ENCODE assay signal across 17 cellular contexts in the genomic region with DNA sequence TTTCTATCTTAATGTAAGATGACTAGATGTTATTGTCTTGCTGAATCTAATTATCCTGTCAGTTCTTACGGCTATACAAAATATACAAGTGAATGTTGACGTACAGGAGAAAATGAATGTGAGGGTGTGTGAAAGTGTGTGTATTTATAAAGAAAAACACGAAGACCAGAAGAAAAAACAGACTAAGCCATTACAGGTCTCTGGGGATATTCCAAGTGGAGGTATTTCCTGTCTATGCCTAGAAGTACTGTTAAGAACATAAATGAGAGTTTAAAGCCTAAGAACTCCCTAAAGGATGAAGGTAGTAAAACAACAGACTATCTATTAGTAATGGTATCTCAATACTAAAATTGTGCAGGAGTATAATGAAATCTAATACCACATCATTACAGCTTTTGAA. TPM values are rescaled to one million over a fixed set of nuclear protein-coding genes. Genes with fewer than 3 reads are reported as not detected.
A peak's percentile ranks its signal among the peaks of the same experiment; 100 is the strongest.
DNase-seq lines count a peak whose midpoint lies in the region; ATAC-seq and TF ChIP-seq lines count a peak whose summit lies in the region.
"Had no signal": no experiment of that assay in that cellular context is flagged by ENCODE, and none has a peak within 500 bp of the region (broad histone marks: within the 10 kb centered on the region; RNA-seq: fewer than 3 reads in every experiment).

No MANE protein-coding gene starts in this region.

- H3K4me1 Mint-ChIP-seq in GM23338 = peaks cover 13% of the 10 kb centered on the region

- no peaks in the 10 kb centered on the region for H3K27me3 Mint-ChIP-seq in GM23338 (ENCODE audit: insufficient read depth, low read depth, poor library complexity)

- H3K79me2 ChIP-seq in GM23338 (replicated peaks; ENCODE audit: insufficient read depth) = no peaks in the 10 kb centered on the region

- no peak overlapping the region for H3K4me2 ChIP-seq in GM23338

- no peak overlapping the region for H3K27ac Mint-ChIP-seq in GM23338
- H3K27ac Mint-ChIP-seq: CD8-positive, alpha-beta T cell; HFFc6 had no signal

- ATAC-seq in right lobe of liver (no peak), GM23338 (no peak)
- ATAC-seq: CD8-positive, alpha-beta T cell had no signal

- WGBS in right lobe of liver (ENCODE audit: insufficient coverage, low coverage, low lambda C conversion rate, missing lambda C conversion rate) = 78% methylated on average over 3 of the region's 3 CpGs

- no peaks in the 10 kb centered on the region for H3F3A ChIP-seq in GM23338 (replicated peaks; ENCODE audit: low read depth)

- H3K9me3 Mint-ChIP-seq in GM23338 = no peaks in the 10 kb centered on the region
- H3K9me3 Mint-ChIP-seq: CD14-positive monocyte; CD8-positive, alpha-beta T cell; HFFc6 had no signal

- H3K4me1 ChIP-seq in A673 (ENCODE audit: insufficient read depth, low read length, poor library complexity, severe bottlenecking) = peaks cover 13% of the 10 kb centered on the region
- H3K4me1 ChIP-seq in muscle layer of colon (ENCODE audit: insufficient read depth, low read length) = peaks cover 38% of the 10 kb centered on the region
- peaks cover 26% of the 10 kb centered on the region for H3K4me1 ChIP-seq in rectal smooth muscle tissue (ENCODE audit: control insufficient read depth, insufficient read depth, low read length)
- H3K4me1 ChIP-seq in right lobe of liver = no peaks in the 10 kb centered on the region
- H3K4me1 ChIP-seq in GM23338 (ENCODE audit: insufficient read depth) = peaks cover 4% of the 10 kb centered on the region
- H3K4me1 ChIP-seq: Caco-2 had no signal

- no TSS peak for BruUV-seq in A673 (replicated peaks; lab: Mats Ljungman, UMichigan)

- H3K27me3 ChIP-seq in A673 (replicated peaks; ENCODE audit: insufficient read depth, low read depth, low read length, poor library complexity) (no peaks in the 10 kb centered on the region), muscle layer of colon (ENCODE audit: control insufficient read depth in 1 of 2, insufficient read depth in 2 of 2, low read length in 2 of 2) (no peaks in the 10 kb centered on the region), rectal smooth muscle tissue (ENCODE audit: control insufficient read depth, insufficient read depth, low read length) (no peaks in the 10 kb centered on the region), right lobe of liver (no peaks in the 10 kb centered on the region), GM23338 (ENCODE audit: insufficient read depth) (no peaks in the 10 kb centered on the region)

- H3K27ac ChIP-seq in A673 (ENCODE audit: low read depth, low read length, poor library complexity, severe bottlenecking) (no peak overlapping the region), SK-N-MC (no peak overlapping the region; the same call in 1 of the 2 replicates), muscle layer of colon (ENCODE audit: low read depth, low read length) (peak overlapping the region; percentile 80), rectal smooth muscle tissue (ENCODE audit: low read depth, low read length) (peak overlapping the region; percentile 61), right lobe of liver (no peak overlapping the region), GM23338 (ENCODE audit: low read depth) (no peak overlapping the region)

- H3K4me3 ChIP-seq in A673 (ENCODE audit: low read depth, low read length, poor library complexity, severe bottlenecking) (no peak overlapping the region), SK-N-MC (no peak overlapping the region), muscle layer of colon (ENCODE audit: low read depth in 1 of 2, low read length in 2 of 2) (no peak overlapping the region), rectal smooth muscle tissue (ENCODE audit: low read length) (no peak overlapping the region), right lobe of liver (no peak overlapping the region), GM23338 (no peak overlapping the region)
- H3K4me3 ChIP-seq: HAP-1 had no signal

- peak; percentile 57 for DNase-seq in A673 (ENCODE audit: low spot score)
- peak; percentile 37 for DNase-seq in SK-N-MC (ENCODE audit: low read depth, low spot score)
- no peak for DNase-seq in stimulated activated CD4-positive, alpha-beta T cell treated with anti-CD3 and anti-CD28 coated beads, Interleukin-12 subunit alpha, Interleukin-12 subunit beta, amount 100 ng/mL, for 4 hours
- DNase-seq in right lobe of liver = no peak
- DNase-seq in NCI-H1436 (lab: John Stamatoyannopoulos, UW) = no peak
- DNase-seq in GM23338 (ENCODE audit: low spot score) = no peak
- DNase-seq: 8988T; ACHN; Caco-2; CD8-positive, alpha-beta T cell; DND-41; GDM1; HFFc6 had no signal

- intact Hi-C loops in A673 (cut with micrococcal nuclease; ENCODE audit: unreplicated experiment) (no loop called here), right lobe of liver (cut with DNase I) (no loop called here)

- H4K20me1 ChIP-seq in GM23338 (replicated peaks; ENCODE audit: insufficient read depth) = no peaks in the 10 kb centered on the region

- H2AFZ ChIP-seq in GM23338 = no peak overlapping the region

- no peaks in the 10 kb centered on the region for H3K9me2 ChIP-seq in GM23338 (ENCODE audit: insufficient read depth)

- no peak overlapping the region for H3K4me3 Mint-ChIP-seq in GM23338
- H3K4me3 Mint-ChIP-seq: CD14-positive monocyte; CD8-positive, alpha-beta T cell; HFFc6 had no signal

- H3K36me3 Mint-ChIP-seq in GM23338 (ENCODE audit: low read depth) = peaks cover 3% of the 10 kb centered on the region; the same call in 1 of the 3 replicates

- TF ChIP-seq POLR2A in right lobe of liver (IDR thresholded peaks at IDR 0.05) = no peak

- H3K9ac ChIP-seq in SK-N-MC (ENCODE audit: insufficient read length) = no peak overlapping the region
- no peak overlapping the region for H3K9ac ChIP-seq in muscle layer of colon (ENCODE audit: low read length)
- H3K9ac ChIP-seq in rectal smooth muscle tissue (ENCODE audit: low read length) = no peak overlapping the region

- H3K9me3 ChIP-seq in A673 (ENCODE audit: low read depth, low read length, poor library complexity, severe bottlenecking) = no peaks in the 10 kb centered on the region
- no peaks in the 10 kb centered on the region for H3K9me3 ChIP-seq in SK-N-MC (ENCODE audit: low read depth, low read length)
- no peaks in the 10 kb centered on the region for H3K9me3 ChIP-seq in muscle layer of colon (ENCODE audit: low read length)
- H3K9me3 ChIP-seq in right lobe of liver = no peaks in the 10 kb centered on the region
- H3K9me3 ChIP-seq: Caco-2, HAP-1 had no signal

- H3K36me3 ChIP-seq in A673 (ENCODE audit: insufficient read depth, low read length, poor library complexity, severe bottlenecking) = peaks cover 4% of the 10 kb centered on the region
- peaks cover 11% of the 10 kb centered on the region for H3K36me3 ChIP-seq in SK-N-MC (ENCODE audit: insufficient read depth, low read length)
- peaks cover 28% of the 10 kb centered on the region for H3K36me3 ChIP-seq in muscle layer of colon (ENCODE audit: insufficient read depth, low read length)
- peaks cover 9% of the 10 kb centered on the region for H3K36me3 ChIP-seq in rectal smooth muscle tissue (ENCODE audit: control insufficient read depth, insufficient read depth, low read length)
- no peaks in the 10 kb centered on the region for H3K36me3 ChIP-seq in right lobe of liver
- H3K36me3 ChIP-seq in GM23338 (ENCODE audit: insufficient read depth) = no peaks in the 10 kb centered on the region
- H3K36me3 ChIP-seq: HAP-1 had no signal

- TF ChIP-seq CTCF in A673 (conservative IDR thresholded peaks at IDR 0.05; ENCODE audit: low read depth, low read length) (no peak), right lobe of liver (IDR thresholded peaks at IDR 0.05) (no peak), GM23338 (conservative IDR thresholded peaks at IDR 0.05; ENCODE audit: low read depth in 2 of 2) (no peak)

- POLR2A ChIA-PET in A673 (lab: Charles Lee; ENCODE audit: low non-redundant PET) = interaction anchor here (0.7 kb wide), 1 partner anchor 281 kb away, joined by 3 read pairs; no protein-coding TSS in a partner anchor

- CTCF ChIA-PET in A673 (lab: Charles Lee) = no interaction called here

TF ChIP-seq in GM23338, 12 proteins besides CTCF, POLR2A, EP300 and RAD21 (continues in another document):
- TF ChIP-seq POLR2AphosphoS5 (IDR thresholded peaks at IDR 0.05; ENCODE audit: low read depth) = no peak
- TF ChIP-seq, protein P1, sequence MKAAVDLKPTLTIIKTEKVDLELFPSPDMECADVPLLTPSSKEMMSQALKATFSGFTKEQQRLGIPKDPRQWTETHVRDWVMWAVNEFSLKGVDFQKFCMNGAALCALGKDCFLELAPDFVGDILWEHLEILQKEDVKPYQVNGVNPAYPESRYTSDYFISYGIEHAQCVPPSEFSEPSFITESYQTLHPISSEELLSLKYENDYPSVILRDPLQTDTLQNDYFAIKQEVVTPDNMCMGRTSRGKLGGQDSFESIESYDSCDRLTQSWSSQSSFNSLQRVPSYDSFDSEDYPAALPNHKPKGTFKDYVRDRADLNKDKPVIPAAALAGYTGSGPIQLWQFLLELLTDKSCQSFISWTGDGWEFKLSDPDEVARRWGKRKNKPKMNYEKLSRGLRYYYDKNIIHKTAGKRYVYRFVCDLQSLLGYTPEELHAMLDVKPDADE (IDR thresholded peaks at IDR 0.05) = no peak
- no peak for TF ChIP-seq ZNF114 (CRISPR knock-in tag; IDR thresholded peaks at IDR 0.05)
- TF ChIP-seq EZH2phosphoT487 (IDR thresholded peaks at IDR 0.05; ENCODE audit: unreplicated experiment) = no peak
- no peak for TF ChIP-seq ZNF331 (CRISPR knock-in tag; IDR thresholded peaks at IDR 0.05; ENCODE audit: low read depth)

RNA-seq across cellular contexts. Expression of a gene that starts 7.6 kb away (rescaled TPM):
- total RNA-seq in A673 (2021) = 16.5 and 18.6 TPM in 2 replicates
- total RNA-seq in right lobe of liver = 1 to 10 TPM; 2.9 to 6.6 (median 4.1) TPM
- 18.9 and 23.3 TPM in 2 replicates for total RNA-seq in GM23338 (2014; rRNA removed; shearing (Covaris generic))
- 11.6 and 13.6 TPM in 2 replicates for polyA plus RNA-seq in GM23338 (2016; fragmentation: Nextera tagmentation; extraction: Ambion mirVana)

Comparison
In these comparisons a context has a peak if more than half of its experiments do, and no peak if none do; other contexts are left out.
1. DNase-seq: peak in A673 (single experiment) and SK-N-MC (single experiment); none in stimulated activated CD4-positive, alpha-beta T cell treated with anti-CD3 and anti-CD28 coated beads, Interleukin-12 subunit alpha, Interleukin-12 subunit beta, amount 100 ng/mL, for 4 hours (single experiment), right lobe of liver (0 of 3), NCI-H1436 (single experiment) and GM23338 (single experiment).
2. H3K27ac ChIP-seq: peak in muscle layer of colon (single experiment) and rectal smooth muscle tissue (single experiment); none in A673 (single experiment), SK-N-MC (single experiment), right lobe of liver (0 of 3) and GM23338 (single experiment).